8 cellular contexts compared by ENCODE assay signal in the genomic region with DNA sequence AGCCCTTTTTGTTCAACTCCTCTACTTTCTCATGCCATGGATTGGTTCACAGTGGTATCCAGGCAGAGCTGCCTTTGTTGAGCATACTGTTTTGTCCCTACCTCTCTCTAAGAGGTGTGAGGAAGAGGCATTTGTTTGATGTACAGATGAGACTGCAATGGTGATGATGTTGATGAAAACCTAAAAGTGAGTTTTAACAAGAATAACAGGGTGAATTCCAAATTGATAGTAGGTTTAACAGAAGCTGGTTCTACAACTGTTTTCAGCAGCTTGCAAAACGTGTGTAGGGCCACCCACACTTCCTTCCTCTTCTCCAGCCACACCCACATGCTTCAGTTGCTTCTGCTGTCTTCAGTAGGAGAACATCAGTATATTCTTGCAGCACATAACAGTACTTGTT. TPM values are rescaled to one million over a fixed set of nuclear protein-coding genes. Genes with fewer than 3 reads are reported as not detected.
DNase-seq lines count a peak whose midpoint lies in the region; ATAC-seq and TF ChIP-seq lines count a peak whose summit lies in the region.

No MANE protein-coding gene starts in this region.

- CTCF ChIA-PET in A673 (lab: Charles Lee), result no interaction called here
- CTCF ChIA-PET in activated CD4-positive, alpha-beta T cell treated with anti-CD3 and anti-CD28 coated beads, Interleukin-2, amount 10 ng/mL, durations not matched to agents 7 days and 5 days (lab: Charles Lee), result interaction anchor here (0.9 to 2.2 kb wide), 4 partner anchors 11 to 136 kb away, joined by 3 to 9 read pairs (median 6); partner anchors contain the start of gene SNRK

- intact Hi-C loops in A673 (cut with micrococcal nuclease; ENCODE audit: unreplicated experiment), result no loop called here

- POLR2A ChIA-PET in A673 (lab: Charles Lee; ENCODE audit: low non-redundant PET), result no interaction called here
- POLR2A ChIA-PET in activated CD4-positive, alpha-beta T cell treated with anti-CD3 and anti-CD28 coated beads, Interleukin-2, amount 10 ng/mL, durations not matched to agents 7 days and 5 days (lab: Charles Lee), result interaction anchor here (1.3 kb wide), 1 partner anchor 11 kb away, joined by 5 read pairs; the partner anchor contains the start of gene SNRK

- no peaks in the 10 kb centered on the region for H3K4me1 ChIP-seq in A673 (ENCODE audit: insufficient read depth, low read length, poor library complexity, severe bottlenecking)
- H3K4me1 ChIP-seq in subcutaneous abdominal adipose tissue (ENCODE audit: control insufficient read depth in 5 of 5, insufficient read depth in 5 of 5, low read length in 5 of 5), result peaks cover 2 to 74% (median 63%) of the 10 kb centered on the region in 5 donors

- H3K36me3 ChIP-seq in A673 (ENCODE audit: insufficient read depth, low read length, poor library complexity, severe bottlenecking) (no peaks in the 10 kb centered on the region), subcutaneous abdominal adipose tissue (ENCODE audit: control insufficient read depth in 5 of 5, insufficient read depth in 5 of 5, low read length in 5 of 5) (peaks cover 0 to 3% (median 0%) of the 10 kb centered on the region in 5 donors)

- H3K9ac ChIP-seq in subcutaneous abdominal adipose tissue (ENCODE audit: low read length in 5 of 5), result no peak overlapping the region

- no peaks in the 10 kb centered on the region for H3K27me3 Mint-ChIP-seq in activated CD4-positive, alpha-beta T cell treated with anti-CD3 and anti-CD28 coated beads, Interleukin-2, amount 10 ng/mL, durations not matched to agents 7 days and 5 days

- H3K9me3 ChIP-seq in A673 (ENCODE audit: low read depth, low read length, poor library complexity, severe bottlenecking) (no peaks in the 10 kb centered on the region), subcutaneous abdominal adipose tissue (ENCODE audit: control insufficient read depth in 5 of 5, low read length in 5 of 5) (no peaks in the 10 kb centered on the region)

- H3K9me3 Mint-ChIP-seq in activated CD4-positive, alpha-beta T cell treated with anti-CD3 and anti-CD28 coated beads, Interleukin-2, amount 10 ng/mL, durations not matched to agents 7 days and 5 days, result no peaks in the 10 kb centered on the region

- H3K27ac ChIP-seq in A673 (ENCODE audit: low read depth, low read length, poor library complexity, severe bottlenecking) (no peak overlapping the region), subcutaneous abdominal adipose tissue (ENCODE audit: low read depth, low read length) (peak overlapping the region; percentile 31)

- H3K27me3 ChIP-seq in A673 (replicated peaks; ENCODE audit: insufficient read depth, low read depth, low read length, poor library complexity) (no peaks in the 10 kb centered on the region), subcutaneous abdominal adipose tissue (ENCODE audit: control insufficient read depth in 5 of 5, insufficient read depth in 4 of 5, low read length in 5 of 5) (no peaks in the 10 kb centered on the region)

- BruUV-seq in A673 (replicated peaks; lab: Mats Ljungman, UMichigan), result no TSS peak

- peak overlapping the region; percentile 77 for H3K4me3 Mint-ChIP-seq in activated CD4-positive, alpha-beta T cell treated with anti-CD3 and anti-CD28 coated beads, Interleukin-2, amount 10 ng/mL, durations not matched to agents 7 days and 5 days

- peak overlapping the region; percentile 92 for H3K27ac Mint-ChIP-seq in activated CD4-positive, alpha-beta T cell treated with anti-CD3 and anti-CD28 coated beads, Interleukin-2, amount 10 ng/mL, durations not matched to agents 7 days and 5 days

- H3K4me3 ChIP-seq in A673 (ENCODE audit: low read depth, low read length, poor library complexity, severe bottlenecking) (no peak overlapping the region), subcutaneous abdominal adipose tissue (ENCODE audit: low read depth in 1 of 5, low read length in 5 of 5) (peak overlapping the region in 1 of 5 donors; percentile 6)

- ATAC-seq in GM19455 (IDR thresholded peaks at IDR 0.05; ENCODE audit: unreplicated experiment) (peak; percentile 93), HG03571 (IDR thresholded peaks at IDR 0.05; ENCODE audit: unreplicated experiment) (peak; percentile 72)

- peaks cover 48% of the 10 kb centered on the region for H3K36me3 Mint-ChIP-seq in activated CD4-positive, alpha-beta T cell treated with anti-CD3 and anti-CD28 coated beads, Interleukin-2, amount 10 ng/mL, durations not matched to agents 7 days and 5 days (ENCODE audit: low read depth)

- TF ChIP-seq CTCF in A673 (conservative IDR thresholded peaks at IDR 0.05; ENCODE audit: low read depth, low read length), result no peak

- peaks cover 76% of the 10 kb centered on the region for H3K4me1 Mint-ChIP-seq in activated CD4-positive, alpha-beta T cell treated with anti-CD3 and anti-CD28 coated beads, Interleukin-2, amount 10 ng/mL, durations not matched to agents 7 days and 5 days

- DNase-seq in A673 (ENCODE audit: low spot score) (peak; percentile 10), globus pallidus (ENCODE audit: low spot score) (peak; percentile 29), cerebellum (ENCODE audit: low spot score) (no peak), epidermal melanocyte (ENCODE audit: insufficient read length, low spot score) (no peak)
- peak; percentile 79 for DNase-seq in activated CD4-positive, alpha-beta T cell treated with anti-CD3 and anti-CD28 coated beads, Interleukin-2, amount 10 ng/mL, durations not matched to agents 7 days and 5 days

RNA-seq across cellular contexts. Expression of gene SNRK, which starts 10.2 kb away (rescaled TPM):
- 7.1 and 7.3 TPM in 2 replicates for total RNA-seq in A673 (2021)
- 10 to 100 TPM; 62.9 to 65.6 TPM for total RNA-seq in activated CD4-positive, alpha-beta T cell treated with anti-CD3 and anti-CD28 coated beads, Interleukin-2, amount 10 ng/mL, durations not matched to agents 7 days and 5 days
- 60.6 TPM for total RNA-seq in cerebellum

Comparison
In these comparisons a context has a peak if more than half of its experiments do, and no peak if none do; other contexts are left out.
1. DNase-seq: peak in A673 (single experiment), activated CD4-positive, alpha-beta T cell treated with anti-CD3 and anti-CD28 coated beads, Interleukin-2, amount 10 ng/mL, durations not matched to agents 7 days and 5 days (single experiment) and globus pallidus (single experiment); none in cerebellum (single experiment) and epidermal melanocyte (single experiment).